In the genomic region with DNA sequence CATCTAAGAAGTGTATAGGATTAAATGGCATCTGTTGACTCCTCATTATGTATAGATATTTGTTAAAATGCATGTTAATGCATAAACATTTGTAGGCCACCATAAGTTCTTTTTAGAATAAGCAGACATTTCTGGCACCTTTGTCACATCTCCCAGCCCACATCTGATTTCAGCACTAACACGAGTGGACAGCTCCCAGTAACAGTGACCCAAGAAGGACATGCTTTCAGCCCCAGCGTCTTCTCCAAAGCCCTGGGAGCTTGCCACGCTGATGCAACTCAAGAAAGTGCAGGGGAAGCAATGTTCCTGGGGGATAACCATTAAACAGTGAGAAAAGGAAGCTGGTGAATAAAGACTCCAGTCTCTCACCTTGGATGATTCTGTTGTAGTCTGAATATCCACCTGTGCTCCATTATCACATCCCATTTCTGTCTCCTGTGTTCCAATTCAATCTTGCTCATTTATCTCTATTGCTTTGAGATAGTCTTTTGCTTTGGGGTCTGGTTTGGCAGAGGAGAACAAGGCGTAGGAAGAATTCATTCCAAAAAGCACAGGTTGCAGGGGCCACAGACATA, we compare ENCODE assay signal across 10 cellular contexts.
DNase-seq lines count a peak whose midpoint lies in the region; ATAC-seq and TF ChIP-seq lines count a peak whose summit lies in the region.
"Had no signal": no experiment of that assay in that cellular context is flagged by ENCODE, and none has a peak within 500 bp of the region (broad histone marks: within the 10 kb centered on the region; RNA-seq: fewer than 3 reads in every experiment).

No MANE protein-coding gene starts in this region.

- H3K9me3 ChIP-seq in SK-N-SH: 0 out of 2 replicates have a peak, but pooled peaks cover 3% of the 10 kb centered on the region

- no peaks in the 10 kb centered on the region for H3K36me3 ChIP-seq in SK-N-SH (replicated peaks in 1 of 2; ENCODE audit: control insufficient read depth in 1 of 2, insufficient read depth in 2 of 2, low read length in 1 of 2)

- H3K4me1 ChIP-seq in SK-N-SH (ENCODE audit: control insufficient read depth in 1 of 2, insufficient read depth in 2 of 2, low read depth in 1 of 2, low read length in 1 of 2): no peaks in the 10 kb centered on the region

- POLR2A ChIA-PET in SK-N-SH (lab: Yijun Ruan, JAX): no interaction called here

- TF ChIP-seq EP300 in SK-N-SH (IDR thresholded peaks at IDR 0.05; ENCODE audit: borderline replicate concordance in 1 of 2, low read depth in 1 of 2, low read length in 1 of 2): no peak

- no peak overlapping the region for H2AFZ ChIP-seq in SK-N-SH (ENCODE audit: low read depth)

- DNase-seq in SK-N-SH: no peak
- peak; percentile 28 for DNase-seq in Jurkat, Clone E6-1 (ENCODE audit: low read depth, low spot score)
- DNase-seq in astrocyte of the hippocampus (ENCODE audit: low read depth, low spot score): peak; percentile 43
- DNase-seq in myocyte (ENCODE audit: low read depth): peak; percentile 25
- DNase-seq in NCI-H1417 (lab: John Stamatoyannopoulos, UW): no peak
- no peak for DNase-seq in coronary artery (ENCODE audit: low spot score)
- DNase-seq: NCI-H774 had no signal

- no peak overlapping the region for H3K4me2 ChIP-seq in SK-N-SH

- no peaks in the 10 kb centered on the region for H3F3A ChIP-seq in SK-N-SH (replicated peaks; ENCODE audit: insufficient read depth)

- no peak overlapping the region for H3K9ac ChIP-seq in SK-N-SH

- ATAC-seq in SK-N-SH treated with all-trans-retinoic acid at 6 μM for 48 hours (no peak), HG02623 (IDR thresholded peaks at IDR 0.05; ENCODE audit: unreplicated experiment) (no peak)
- ATAC-seq: naive thymus-derived CD4-positive, alpha-beta T cell had no signal

- WGBS in SK-N-SH (ENCODE audit: low lambda C conversion rate): 6% methylated on average over 4 of the region's 4 CpGs

- CTCF ChIA-PET in SK-N-SH (lab: Yijun Ruan, JAX): interaction anchor here (0.7 kb wide), 1 partner anchor 9 kb away, joined by 3 read pairs; no protein-coding TSS in a partner anchor

- no peaks in the 10 kb centered on the region for H3K79me2 ChIP-seq in SK-N-SH (ENCODE audit: insufficient read depth)

- H3K27ac ChIP-seq in SK-N-SH (ENCODE audit: low read depth in 2 of 2, low read length in 1 of 2) (no peak overlapping the region), coronary artery (no peak overlapping the region)

- no peaks in the 10 kb centered on the region for H3K9me2 ChIP-seq in SK-N-SH

- TF ChIP-seq CTCF in SK-N-SH (IDR thresholded peaks at IDR 0.05) (no peak), coronary artery (IDR thresholded peaks at IDR 0.05) (no peak)

- no peak for TF ChIP-seq RAD21 in SK-N-SH (IDR thresholded peaks at IDR 0.05; ENCODE audit: low read length)

- no peaks in the 10 kb centered on the region for H4K20me1 ChIP-seq in SK-N-SH (ENCODE audit: insufficient read depth)

- no peaks in the 10 kb centered on the region for H3K27me3 ChIP-seq in SK-N-SH (ENCODE audit: insufficient read depth)

- H3K4me3 ChIP-seq in SK-N-SH (ENCODE audit: low read depth in 2 of 2, low read length in 1 of 2) (no peak overlapping the region), coronary artery (no peak overlapping the region)
- no peak overlapping the region for H3K4me3 ChIP-seq in Jurkat, Clone E6-1 (ENCODE audit: low read length)

TF ChIP-seq in SK-N-SH, 30 proteins besides CTCF, POLR2A, EP300 and RAD21 (continues in another document):
- TF ChIP-seq, protein P1, sequence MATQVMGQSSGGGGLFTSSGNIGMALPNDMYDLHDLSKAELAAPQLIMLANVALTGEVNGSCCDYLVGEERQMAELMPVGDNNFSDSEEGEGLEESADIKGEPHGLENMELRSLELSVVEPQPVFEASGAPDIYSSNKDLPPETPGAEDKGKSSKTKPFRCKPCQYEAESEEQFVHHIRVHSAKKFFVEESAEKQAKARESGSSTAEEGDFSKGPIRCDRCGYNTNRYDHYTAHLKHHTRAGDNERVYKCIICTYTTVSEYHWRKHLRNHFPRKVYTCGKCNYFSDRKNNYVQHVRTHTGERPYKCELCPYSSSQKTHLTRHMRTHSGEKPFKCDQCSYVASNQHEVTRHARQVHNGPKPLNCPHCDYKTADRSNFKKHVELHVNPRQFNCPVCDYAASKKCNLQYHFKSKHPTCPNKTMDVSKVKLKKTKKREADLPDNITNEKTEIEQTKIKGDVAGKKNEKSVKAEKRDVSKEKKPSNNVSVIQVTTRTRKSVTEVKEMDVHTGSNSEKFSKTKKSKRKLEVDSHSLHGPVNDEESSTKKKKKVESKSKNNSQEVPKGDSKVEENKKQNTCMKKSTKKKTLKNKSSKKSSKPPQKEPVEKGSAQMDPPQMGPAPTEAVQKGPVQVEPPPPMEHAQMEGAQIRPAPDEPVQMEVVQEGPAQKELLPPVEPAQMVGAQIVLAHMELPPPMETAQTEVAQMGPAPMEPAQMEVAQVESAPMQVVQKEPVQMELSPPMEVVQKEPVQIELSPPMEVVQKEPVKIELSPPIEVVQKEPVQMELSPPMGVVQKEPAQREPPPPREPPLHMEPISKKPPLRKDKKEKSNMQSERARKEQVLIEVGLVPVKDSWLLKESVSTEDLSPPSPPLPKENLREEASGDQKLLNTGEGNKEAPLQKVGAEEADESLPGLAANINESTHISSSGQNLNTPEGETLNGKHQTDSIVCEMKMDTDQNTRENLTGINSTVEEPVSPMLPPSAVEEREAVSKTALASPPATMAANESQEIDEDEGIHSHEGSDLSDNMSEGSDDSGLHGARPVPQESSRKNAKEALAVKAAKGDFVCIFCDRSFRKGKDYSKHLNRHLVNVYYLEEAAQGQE (IDR thresholded peaks at IDR 0.05; ENCODE audit: low read depth, low read length): peak; percentile 88
- TF ChIP-seq, protein P2, sequence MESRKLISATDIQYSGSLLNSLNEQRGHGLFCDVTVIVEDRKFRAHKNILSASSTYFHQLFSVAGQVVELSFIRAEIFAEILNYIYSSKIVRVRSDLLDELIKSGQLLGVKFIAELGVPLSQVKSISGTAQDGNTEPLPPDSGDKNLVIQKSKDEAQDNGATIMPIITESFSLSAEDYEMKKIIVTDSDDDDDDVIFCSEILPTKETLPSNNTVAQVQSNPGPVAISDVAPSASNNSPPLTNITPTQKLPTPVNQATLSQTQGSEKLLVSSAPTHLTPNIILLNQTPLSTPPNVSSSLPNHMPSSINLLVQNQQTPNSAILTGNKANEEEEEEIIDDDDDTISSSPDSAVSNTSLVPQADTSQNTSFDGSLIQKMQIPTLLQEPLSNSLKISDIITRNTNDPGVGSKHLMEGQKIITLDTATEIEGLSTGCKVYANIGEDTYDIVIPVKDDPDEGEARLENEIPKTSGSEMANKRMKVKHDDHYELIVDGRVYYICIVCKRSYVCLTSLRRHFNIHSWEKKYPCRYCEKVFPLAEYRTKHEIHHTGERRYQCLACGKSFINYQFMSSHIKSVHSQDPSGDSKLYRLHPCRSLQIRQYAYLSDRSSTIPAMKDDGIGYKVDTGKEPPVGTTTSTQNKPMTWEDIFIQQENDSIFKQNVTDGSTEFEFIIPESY (IDR thresholded peaks at IDR 0.05; ENCODE audit: borderline replicate concordance, low read depth): no peak
- no peak for TF ChIP-seq YY1 (IDR thresholded peaks at IDR 0.05; ENCODE audit: low read depth)
- TF ChIP-seq TEAD4 (IDR thresholded peaks at IDR 0.05; ENCODE audit: borderline replicate concordance, insufficient read depth): no peak
- TF ChIP-seq RCOR1 (IDR thresholded peaks at IDR 0.05; ENCODE audit: low read length): no peak

TF ChIP-seq in SK-N-SH treated with all-trans-retinoic acid at 6 μM for 48 hours, 23 proteins besides CTCF, POLR2A, EP300 and RAD21:
- TF ChIP-seq, protein P3, sequence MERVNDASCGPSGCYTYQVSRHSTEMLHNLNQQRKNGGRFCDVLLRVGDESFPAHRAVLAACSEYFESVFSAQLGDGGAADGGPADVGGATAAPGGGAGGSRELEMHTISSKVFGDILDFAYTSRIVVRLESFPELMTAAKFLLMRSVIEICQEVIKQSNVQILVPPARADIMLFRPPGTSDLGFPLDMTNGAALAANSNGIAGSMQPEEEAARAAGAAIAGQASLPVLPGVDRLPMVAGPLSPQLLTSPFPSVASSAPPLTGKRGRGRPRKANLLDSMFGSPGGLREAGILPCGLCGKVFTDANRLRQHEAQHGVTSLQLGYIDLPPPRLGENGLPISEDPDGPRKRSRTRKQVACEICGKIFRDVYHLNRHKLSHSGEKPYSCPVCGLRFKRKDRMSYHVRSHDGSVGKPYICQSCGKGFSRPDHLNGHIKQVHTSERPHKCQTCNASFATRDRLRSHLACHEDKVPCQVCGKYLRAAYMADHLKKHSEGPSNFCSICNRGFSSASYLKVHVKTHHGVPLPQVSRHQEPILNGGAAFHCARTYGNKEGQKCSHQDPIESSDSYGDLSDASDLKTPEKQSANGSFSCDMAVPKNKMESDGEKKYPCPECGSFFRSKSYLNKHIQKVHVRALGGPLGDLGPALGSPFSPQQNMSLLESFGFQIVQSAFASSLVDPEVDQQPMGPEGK (CRISPR knock-in tag; IDR thresholded peaks at IDR 0.05; ENCODE audit: borderline replicate concordance): no peak
- TF ChIP-seq ZC3H10 (CRISPR knock-in tag; IDR thresholded peaks at IDR 0.05): no peak
- TF ChIP-seq ZNF70 (CRISPR knock-in tag; IDR thresholded peaks at IDR 0.05): no peak
- TF ChIP-seq ARNTL (CRISPR knock-in tag; IDR thresholded peaks at IDR 0.05; ENCODE audit: borderline replicate concordance, low read depth): no peak
- TF ChIP-seq OSR1 (CRISPR knock-in tag; IDR thresholded peaks at IDR 0.05): no peak
- TF ChIP-seq ESRRG (CRISPR knock-in tag; IDR thresholded peaks at IDR 0.05): no peak
- no peak for TF ChIP-seq PPARA (CRISPR knock-in tag; IDR thresholded peaks at IDR 0.05; ENCODE audit: borderline replicate concordance)
- TF ChIP-seq BACH2 (CRISPR knock-in tag; IDR thresholded peaks at IDR 0.05; ENCODE audit: borderline replicate concordance): no peak

Comparison
In these comparisons a context has a peak if more than half of its experiments do, and no peak if none do; other contexts are left out.
1. DNase-seq: peak in Jurkat, Clone E6-1 (single experiment), astrocyte of the hippocampus (single experiment) and myocyte (single experiment); none in SK-N-SH (single experiment), NCI-H1417 (0 of 3) and coronary artery (single experiment).